ENCODE assay signal across 8 cellular contexts in genomic region chr5:78293856-78294249, GRCh38. TPM values are rescaled to one million over a fixed set of nuclear protein-coding genes. Genes with fewer than 3 reads are reported as not detected.
DNase-seq lines count a peak whose midpoint lies in the region; ATAC-seq, FAIRE-seq and TF ChIP-seq lines count a peak whose summit lies in the region.

No MANE protein-coding gene starts in this region.

- H4K8ac ChIP-seq in H1 (ENCODE audit: extremely low read depth, insufficient read depth, low read length): no peak overlapping the region; the same call in 1 of the 2 replicates

- H2BK15ac ChIP-seq in H1 (ENCODE audit: low read length): no peak overlapping the region

- H3K18ac ChIP-seq in H1 (ENCODE audit: extremely low read depth, low read length): no peak overlapping the region; the same call in 1 of the 2 replicates

- ATAC-seq in naive thymus-derived CD8-positive, alpha-beta T cell: no peak
- ATAC-seq in GM21447 (IDR thresholded peaks at IDR 0.05; ENCODE audit: unreplicated experiment) (no peak), GM21367 (IDR thresholded peaks at IDR 0.05; ENCODE audit: unreplicated experiment) (no peak)

- no peak overlapping the region for H2BK120ac ChIP-seq in H1 (replicated peaks; ENCODE audit: low read depth, low read length)

- H4K5ac ChIP-seq in H1 (ENCODE audit: insufficient read length, low read depth, low read length): no peak overlapping the region

- CTCF ChIA-PET in H1 (lab: Charles Lee; ENCODE audit: partially characterized antibody): interaction anchor here (0.5 to 1.6 kb wide), 5 partner anchors 9 to 201 kb away, joined by 3 to 5 read pairs (median 4); no protein-coding TSS in a partner anchor

- H3K27ac Mint-ChIP-seq in naive thymus-derived CD8-positive, alpha-beta T cell: peak overlapping the region; percentile 89 to 100 (median 98)

- H3K79me1 ChIP-seq in H1 (ENCODE audit: low read depth, low read length): no peaks in the 10 kb centered on the region

- peak overlapping the region; percentile 94 for H3K56ac ChIP-seq in H1 (replicated peaks; ENCODE audit: insufficient read length, low read depth, low read length)

- POLR2A ChIA-PET in H1 (lab: Charles Lee; ENCODE audit: partially characterized antibody): interaction anchor here (0.6 to 2.2 kb wide), 5 partner anchors 9 to 519 kb away, joined by 3 to 21 read pairs (median 6); partner anchors contain the start of gene SCAMP1
- POLR2A ChIA-PET in naive thymus-derived CD8-positive, alpha-beta T cell (lab: Charles Lee): interaction anchor here (1.4 to 5.8 kb wide), 4 partner anchors 12 to 802 kb away, joined by 3 to 144 read pairs (median 6); partner anchors contain the start of genes SCAMP1 and WDR41

- H3K4me2 ChIP-seq in H1 (ENCODE audit: insufficient read depth in 1 of 2, low read depth in 2 of 2, low read length in 2 of 2): peak overlapping the region; percentile 66 to 93

- TF ChIP-seq CTCF in H1 (IDR thresholded peaks at IDR 0.05; ENCODE audit: control extremely low read depth in 1 of 3, insufficient read depth in 1 of 3, low read depth in 1 of 3, low read length in 3 of 3): no peak

- no peaks in the 10 kb centered on the region for H3K27me3 ChIP-seq in H1 (replicated peaks in 1 of 4; ENCODE audit: control insufficient read depth in 3 of 4, extremely low read depth in 1 of 4, insufficient read depth in 3 of 4, low read length in 3 of 4)

- H3K79me2 ChIP-seq in H1 (ENCODE audit: control insufficient read depth in 1 of 2, insufficient read depth in 2 of 2, low read length in 2 of 2): peaks cover 0 to 48% of the 10 kb centered on the region in 2 experiments; a peak in 3 of 4 replicates

- H3K23me2 ChIP-seq in H1 (ENCODE audit: low read depth, low read length): peaks cover 8% of the 10 kb centered on the region

- H3K14ac ChIP-seq in H1 (ENCODE audit: insufficient read length): no peak overlapping the region

- H2BK12ac ChIP-seq in H1 (ENCODE audit: low read depth, low read length): no peak overlapping the region

- peak overlapping the region; percentile 73; the same call in 1 of the 2 replicates for H2BK5ac ChIP-seq in H1 (ENCODE audit: low read depth, low read length)

- H4K20me1 ChIP-seq in H1 (replicated peaks in 1 of 2; ENCODE audit: control insufficient read depth in 1 of 2, insufficient read depth in 2 of 2, low read length in 2 of 2): no peaks in the 10 kb centered on the region

- no peaks in the 10 kb centered on the region; a peak in 1 of 7 replicates for H3K4me1 ChIP-seq in H1 (replicated peaks in 1 of 4; ENCODE audit: control insufficient read depth in 3 of 4, insufficient read depth in 4 of 4, low read length in 3 of 4)

- peak overlapping the region; percentile 96 to 100 (median 99) for H3K4me3 Mint-ChIP-seq in naive thymus-derived CD8-positive, alpha-beta T cell

- WGBS in H1 (ENCODE audit: extremely low coverage in 1 of 2, insufficient coverage in 1 of 2, insufficient read length in 1 of 2, insufficient replicate concordance in 2 of 2, low coverage in 1 of 2, low lambda C conversion rate in 2 of 2, missing lambda C conversion rate in 1 of 2), 2 experiments: 1% methylated on average over 6 of the region's 6 CpGs; no CpG with 5 or more reads in 1 of the 2 experiments

- no peak overlapping the region for H3K23ac ChIP-seq in H1 (ENCODE audit: insufficient read length)

- peak overlapping the region; percentile 80 to 95 (median 82) for H3K4me3 ChIP-seq in H1 (ENCODE audit: extremely low read depth in 1 of 4, insufficient read depth in 2 of 4, low read depth in 3 of 4, low read length in 4 of 4)

- H3K36me3 ChIP-seq in H1 (ENCODE audit: control insufficient read depth in 2 of 4, insufficient read depth in 4 of 4, low read length in 3 of 4): no peaks in the 10 kb centered on the region; a peak in 1 of 8 replicates

- DNase-seq in GM18507 (ENCODE audit: extremely low spot score, insufficient read length, low read depth) (no peak), OCI-M1 (lab: John Stamatoyannopoulos, UW) (peak; percentile 58), H1 (ENCODE audit: low read depth in 1 of 2, low spot score in 2 of 2) (no peak), 8988T (no peak), NCI-H1930 (lab: John Stamatoyannopoulos, UW) (no peak)
- DNase-seq in naive thymus-derived CD8-positive, alpha-beta T cell: no peak

- no peaks in the 10 kb centered on the region for H3K27me3 Mint-ChIP-seq in naive thymus-derived CD8-positive, alpha-beta T cell

- H3K27ac ChIP-seq in H1 (ENCODE audit: low read depth, low read length): peak overlapping the region; percentile 73; the same call in 1 of the 2 replicates

- no peak overlapping the region for H2AK5ac ChIP-seq in H1 (ENCODE audit: low read depth, low read length)

- H3K36me3 Mint-ChIP-seq in naive thymus-derived CD8-positive, alpha-beta T cell: no peaks in the 10 kb centered on the region

- no peaks in the 10 kb centered on the region for H3K9me3 ChIP-seq in H1 (ENCODE audit: insufficient read depth in 2 of 2, low read depth in 1 of 2, low read length in 1 of 2)

- peak; percentile 72 for FAIRE-seq in GM18507 (lab: Jason Lieb, UNC)
- peak; percentile 78 for FAIRE-seq in H1 (lab: Jason Lieb, UNC)

- H3K4me1 Mint-ChIP-seq in naive thymus-derived CD8-positive, alpha-beta T cell: peaks cover 18 to 55% (median 46%) of the 10 kb centered on the region in 4 donors

- H2BK20ac ChIP-seq in H1 (ENCODE audit: low read length): no peak overlapping the region

- H2AFZ ChIP-seq in H1 (ENCODE audit: low read length): 0 out of 2 replicates have a peak overlapping the region, but pooled peaks have one; percentile 7

- no peak for TF ChIP-seq EP300 in H1 (IDR thresholded peaks at IDR 0.05; ENCODE audit: borderline replicate concordance in 1 of 2, low read depth in 2 of 2, low read length in 2 of 2)

- H4K91ac ChIP-seq in H1 (replicated peaks; ENCODE audit: insufficient read length, low read length): no peak overlapping the region

- H3K9me3 Mint-ChIP-seq in naive thymus-derived CD8-positive, alpha-beta T cell: no peaks in the 10 kb centered on the region

- TF ChIP-seq POLR2A in H1 (IDR thresholded peaks at IDR 0.05; ENCODE audit: control extremely low read depth in 1 of 2, low read depth in 2 of 2, low read length in 2 of 2): no peak

- peak overlapping the region; percentile 65 to 78 (median 70) for H3K9ac ChIP-seq in H1 (replicated peaks in 1 of 4; ENCODE audit: extremely low read depth in 1 of 4, low read depth in 3 of 4, low read length in 3 of 4)

- TF ChIP-seq RAD21 in H1 (IDR thresholded peaks at IDR 0.05 in 1 of 2, conservative IDR thresholded peaks at IDR 0.05 in 1 of 2; ENCODE audit: low read depth in 2 of 2, low read length in 2 of 2): no peak

- no peak overlapping the region for H3K4ac ChIP-seq in H1 (replicated peaks; ENCODE audit: insufficient read length, low read depth, low read length)

TF ChIP-seq in H1, 55 proteins besides CTCF, POLR2A, EP300 and RAD21:
- no peak for TF ChIP-seq JUN (IDR thresholded peaks at IDR 0.05; ENCODE audit: low read depth, low read length)
- TF ChIP-seq RNF2 (IDR thresholded peaks at IDR 0.05; ENCODE audit: borderline replicate concordance, low read depth, low read length, missing control alignments, poor library complexity, severe bottlenecking): no peak
- peak; percentile 18 for TF ChIP-seq SAP30 (IDR thresholded peaks at IDR 0.05; ENCODE audit: insufficient read depth, insufficient replicate concordance, low read length)
- no peak for TF ChIP-seq TBP (IDR thresholded peaks at IDR 0.05; ENCODE audit: low read depth, low read length)
- no peak for TF ChIP-seq E2F6 (IDR thresholded peaks at IDR 0.05)
- TF ChIP-seq CBX5 (IDR thresholded peaks at IDR 0.05; ENCODE audit: low read depth, low read length): no peak
- TF ChIP-seq ATF3 (IDR thresholded peaks at IDR 0.05; ENCODE audit: insufficient read depth, low read depth, low read length): no peak
TF ChIP-seq in H1: peak in this region for 1.

RNA-seq across cellular contexts. Expression of gene AP3B1, which starts 0.6 kb away (rescaled TPM):
- 48.3 and 50.0 TPM in 2 replicates for total RNA-seq in H1 (2021; fragmentation: NEBNext Ultra II Directional; extraction: Animal tissue kit (Norgen Biotek cat#: 25700))
- 23.3 and 45.8 TPM in 2 replicates for polyA plus RNA-seq in H1 (2011; rRNA removed)
- 29.7 TPM for polyA plus RNA-seq in H1 (2011; cell fraction: cytosol; rRNA removed)
- polyA plus RNA-seq in H1 (2011; cell fraction: nucleus; rRNA removed): 21.7 TPM
- polyA plus RNA-seq in H1 (2012, experiment 1 of 2): 28.3 to 40.9 TPM (median 32.4 TPM) in 4 replicates
- 3.2 TPM for polyA plus RNA-seq in H1 (2012, experiment 2 of 2)
- 41.3 TPM for polyA plus RNA-seq in H1 (2013, experiment 1 of 2)
- 37.0 TPM for polyA plus RNA-seq in H1 (2013, experiment 2 of 2)
- polyA minus RNA-seq in H1 (2011; rRNA and poly(A)+ RNA removed): 45.1 and 74.4 TPM in 2 replicates
- 24.5 TPM for polyA minus RNA-seq in H1 (2011; cell fraction: cytosol; rRNA and poly(A)+ RNA removed)
- 68.7 TPM for polyA minus RNA-seq in H1 (2011; cell fraction: nucleus; rRNA and poly(A)+ RNA removed)
- 10 to 100 TPM; 33.1 to 36.4 TPM for total RNA-seq in naive thymus-derived CD8-positive, alpha-beta T cell
- polyA plus RNA-seq in naive thymus-derived CD8-positive, alpha-beta T cell: 10 to 100 TPM; 19.8 to 26.2 (median 23.3) TPM
